13 cellular contexts compared by ENCODE assay signal in genomic region chr11:65102142-65103095, GRCh38.
DNase-seq lines count a peak whose midpoint lies in the region; ATAC-seq and TF ChIP-seq lines count a peak whose summit lies in the region.
"Had no signal": no experiment of that assay in that cellular context is flagged by ENCODE, and none has a peak within 500 bp of the region (broad histone marks: within the 10 kb centered on the region; RNA-seq: fewer than 3 reads in every experiment).

No MANE protein-coding gene starts in this region.

- DNase-seq in NCI-H2196 (lab: John Stamatoyannopoulos, UW; ENCODE audit: unreplicated experiment) (peak; percentile 74), astrocyte of the spinal cord (ENCODE audit: low read depth, low spot score) (peak; percentile 25), inferior parietal cortex (ENCODE audit: extremely low spot score) (peak; percentile 66), superior temporal gyrus (ENCODE audit: extremely low spot score) (peak; percentile 88)
- DNase-seq in stimulated activated CD4-positive, alpha-beta T cell treated with anti-CD3 and anti-CD28 coated beads, Interleukin-12 subunit alpha, Interleukin-12 subunit beta, amount 100 ng/mL, for 4 hours = no peak
- DNase-seq: activated CD4-positive, alpha-beta memory T cell treated with anti-CD3 and anti-CD28 coated beads for 36 hours; left colon; NCI-H1694 treated with DMSO at 0.1 percent for 48 hours; stimulated activated CD4-positive, alpha-beta T cell treated with anti-CD3 and anti-CD28 coated beads, Interleukin-2, amount 100 ng/mL, for 48 hours; T-cell had no signal

- in situ Hi-C loops in astrocyte of the spinal cord (cut with HindIII; ENCODE audit: low sequenced_read_pairs) = no loop called here

- ATAC-seq in GM18867 (IDR thresholded peaks at IDR 0.05; ENCODE audit: unreplicated experiment) (no peak), GM19328 (IDR thresholded peaks at IDR 0.05; ENCODE audit: unreplicated experiment) (no peak)
- ATAC-seq: gastroesophageal sphincter, left colon, T-cell had no signal

- no peak for TF ChIP-seq CTCF in astrocyte of the spinal cord (IDR thresholded peaks at IDR 0.05; ENCODE audit: low read depth, low read length)

- no peak overlapping the region for H3K4me3 ChIP-seq in astrocyte of the spinal cord (ENCODE audit: low read depth, low read length)
- H3K4me3 ChIP-seq: gastroesophageal sphincter had no signal
